In the genomic region with DNA sequence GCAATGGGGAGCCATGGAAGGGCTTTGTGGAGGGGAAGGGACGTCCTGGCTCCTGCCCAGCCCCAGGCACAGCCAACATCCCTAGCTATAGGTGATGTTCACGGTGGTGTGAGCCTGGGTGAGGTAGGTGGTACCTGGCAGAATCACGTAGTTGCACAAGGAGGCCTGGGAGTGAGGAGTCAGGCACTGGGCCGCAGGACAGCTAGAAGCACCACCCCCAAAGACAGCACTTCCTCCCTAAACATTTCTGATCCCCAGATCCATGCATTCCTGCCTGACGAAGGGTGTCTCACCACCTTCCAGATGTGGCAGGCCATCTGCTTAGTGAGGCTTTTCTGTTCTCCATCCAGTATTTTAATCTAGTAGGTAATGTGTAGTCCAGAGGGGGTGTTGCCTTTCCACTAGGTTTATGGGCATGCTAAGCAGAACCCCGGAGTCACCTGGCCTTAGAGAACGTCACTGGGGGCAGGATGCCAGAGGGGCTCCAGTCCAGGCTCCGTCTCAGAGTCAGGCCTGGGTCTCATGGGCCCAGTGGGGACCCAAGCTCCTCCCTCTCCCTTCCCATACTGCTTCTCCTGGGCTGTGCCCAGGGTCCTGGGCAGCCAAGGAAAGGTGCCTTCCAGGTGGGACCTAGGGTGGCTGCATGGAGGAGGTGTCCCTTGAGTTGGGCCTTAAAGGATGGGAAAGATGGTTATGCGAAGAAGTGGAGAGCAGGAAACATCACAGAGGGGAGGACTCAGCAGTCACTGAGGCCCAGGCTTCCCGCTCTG, we compare ENCODE assay signal across 26 cellular contexts. TPM values are rescaled to one million over a fixed set of nuclear protein-coding genes. Genes with fewer than 3 reads are reported as not detected.
DNase-seq lines count a peak whose midpoint lies in the region; ATAC-seq and TF ChIP-seq lines count a peak whose summit lies in the region.
"Had no signal": no experiment of that assay in that cellular context is flagged by ENCODE, and none has a peak within 500 bp of the region (broad histone marks: within the 10 kb centered on the region; RNA-seq: fewer than 3 reads in every experiment).

No MANE protein-coding gene starts in this region.

- H3K27ac Mint-ChIP-seq in neural crest cell (ENCODE audit: unreplicated experiment) (peak overlapping the region; percentile 27), type B pancreatic cell (no peak overlapping the region)
- H3K27ac Mint-ChIP-seq: CD4-positive, alpha-beta T cell had no signal

- H3K4me3 ChIP-seq in coronary artery, result no peak overlapping the region
- H3K4me3 ChIP-seq: A549; BLaER1 treated with 17β-estradiol and CSF1 and Interleukin-3, amounts not matched to agents 10 nM and 100 nM; GM23248; PC-9; SJCRH30 had no signal

- H3K4me3 Mint-ChIP-seq in neural crest cell (no peak overlapping the region), type B pancreatic cell (no peak overlapping the region)
- H3K4me3 Mint-ChIP-seq: CD4-positive, alpha-beta T cell had no signal

- no peak for TF ChIP-seq CTCF in coronary artery (IDR thresholded peaks at IDR 0.05)
- no peak for TF ChIP-seq CTCF in neural crest cell (conservative IDR thresholded peaks at IDR 0.05)
- TF ChIP-seq CTCF in type B pancreatic cell (conservative IDR thresholded peaks at IDR 0.05), result no peak

- ATAC-seq in HG03432 (IDR thresholded peaks at IDR 0.05; ENCODE audit: unreplicated experiment), result no peak
- ATAC-seq: A549, Right ventricle myocardium inferior had no signal

- no peaks in the 10 kb centered on the region for H3K9me3 Mint-ChIP-seq in neural crest cell
- H3K9me3 Mint-ChIP-seq in type B pancreatic cell, result no peaks in the 10 kb centered on the region
- H3K9me3 Mint-ChIP-seq: CD4-positive, alpha-beta T cell had no signal

- H3K4me1 Mint-ChIP-seq in neural crest cell, result peaks cover 4% of the 10 kb centered on the region
- peaks cover 5% of the 10 kb centered on the region for H3K4me1 Mint-ChIP-seq in type B pancreatic cell (ENCODE audit: unreplicated experiment)

- H3K27ac ChIP-seq in coronary artery (no peak overlapping the region), caudate nucleus (ENCODE audit: low read depth, low read length) (no peak overlapping the region)
- H3K27ac ChIP-seq: A549; BLaER1 treated with 17β-estradiol and CSF1 and Interleukin-3, amounts not matched to agents 10 nM and 100 nM; GM23248; PC-9 had no signal

- peaks cover 11% of the 10 kb centered on the region for H3K27me3 Mint-ChIP-seq in neural crest cell (ENCODE audit: low read depth)
- H3K27me3 Mint-ChIP-seq in type B pancreatic cell, result peaks cover 32% of the 10 kb centered on the region
- H3K27me3 Mint-ChIP-seq: CD4-positive, alpha-beta T cell had no signal

- DNase-seq in activated effector memory CD4-positive, alpha-beta T cell treated with anti-CD3 and anti-CD28 coated beads, Interleukin-2, amount 50 U/mL, for 16 hours, result peak; percentile 50
- no peak for DNase-seq in activated effector memory CD4-positive, alpha-beta T cell treated with Interleukin-2 at 50 U/mL for 16 hours
- peak; percentile 53 for DNase-seq in coronary artery (ENCODE audit: low spot score)
- DNase-seq in neural crest cell (ENCODE audit: low read depth, low spot score), result no peak
- DNase-seq in type B pancreatic cell (ENCODE audit: extremely low spot score, unreplicated experiment), result peak; percentile 34
- DNase-seq in caudate nucleus (lab: John Stamatoyannopoulos, UW), result no peak
- DNase-seq: AML-193; CD4-positive, alpha-beta T cell; DMS53; GM23248; KG1; MM.1S; NCI-H2029; NCI-H446; NCI-H524 treated with DMSO at 0.1 percent for 48 hours; NCI-H82; NK-92 treated with Interleukin-12 subunit alpha and Interleukin-12 subunit beta, amount 100 ng/mL, for 24 hours; PC-9; SJCRH30 had no signal

- H3K36me3 Mint-ChIP-seq in neural crest cell (ENCODE audit: low read depth), result no peaks in the 10 kb centered on the region
- no peaks in the 10 kb centered on the region for H3K36me3 Mint-ChIP-seq in type B pancreatic cell

RNA-seq across cellular contexts. Expression of gene OTOG, which starts 56.2 kb away (rescaled TPM):
- total RNA-seq in neural crest cell (not detected in 2 replicates), type B pancreatic cell (ENCODE audit: low replicate concordance) (0.21 and 1.5 TPM in 2 replicates)
- total RNA-seq: CD4-positive, alpha-beta T cell; Daoy; G401; GM23248; PC-9; Right ventricle myocardium inferior; RPMI7951 had no signal

RNA-seq across cellular contexts. Expression of gene USH1C, which starts 59.0 kb away (rescaled TPM):
- total RNA-seq in neural crest cell, result not detected in 2 replicates
- 21.8 and 30.0 TPM in 2 replicates for total RNA-seq in type B pancreatic cell (ENCODE audit: low replicate concordance)
- total RNA-seq: CD4-positive, alpha-beta T cell; Daoy; G401; GM23248; PC-9; Right ventricle myocardium inferior; RPMI7951 had no signal

Comparison
In these comparisons a context has a peak if more than half of its experiments do, and no peak if none do; other contexts are left out.
1. DNase-seq: peak in activated effector memory CD4-positive, alpha-beta T cell treated with anti-CD3 and anti-CD28 coated beads, Interleukin-2, amount 50 U/mL, for 16 hours (single experiment), coronary artery (single experiment) and type B pancreatic cell (single experiment); none in activated effector memory CD4-positive, alpha-beta T cell treated with Interleukin-2 at 50 U/mL for 16 hours (single experiment), neural crest cell (single experiment) and caudate nucleus (0 of 61).
2. RNA of gene USH1C, which starts 59.0 kb away (total RNA-seq): 21.8 to 30.0 TPM in type B pancreatic cell; not detected in neural crest cell; every median in the first group is over 10 times any median in the second.